Comparison of ENCODE assay signal across 8 cellular contexts in genomic region chr6:159788757-159789376, GRCh38. TPM values are rescaled to one million over a fixed set of nuclear protein-coding genes. Genes with fewer than 3 reads are reported as not detected.
DNase-seq lines count a peak whose midpoint lies in the region; ATAC-seq and TF ChIP-seq lines count a peak whose summit lies in the region.

No MANE protein-coding gene starts in this region.

- 2% methylated on average over 23 of the region's 59 CpGs for WGBS in right lobe of liver (ENCODE audit: insufficient coverage, low coverage, low lambda C conversion rate, missing lambda C conversion rate)

- H3K9me3 ChIP-seq in right lobe of liver: no peaks in the 10 kb centered on the region

- DNase-seq in DMS53 treated with DMSO at 0.1 percent for 48 hours (lab: John Stamatoyannopoulos, UW; ENCODE audit: unreplicated experiment): peak; percentile 7
- DNase-seq in T-helper 22 cell (ENCODE audit: low read depth): peak; percentile 9
- DNase-seq in coronary artery (ENCODE audit: low spot score): peak; percentile 77
- DNase-seq in right lobe of liver: peak; percentile 80 to 81 (median 80)
- DNase-seq in stimulated activated CD8-positive, alpha-beta memory T cell treated with anti-CD3 and anti-CD28 coated beads, Interleukin-4, amount 100 ng/mL, for 24 hours (ENCODE audit: low read depth): peak; percentile 19
- no peak for DNase-seq in NCI-H446 treated with DMSO at 0.1 percent for 48 hours (lab: John Stamatoyannopoulos, UW)

- intact Hi-C loops in right lobe of liver (cut with DNase I): no loop called here

- ATAC-seq in HG03045 (IDR thresholded peaks at IDR 0.05; ENCODE audit: unreplicated experiment) (peak; percentile 0), right lobe of liver (peak; percentile 33 to 43 (median 38)), GM21528 (IDR thresholded peaks at IDR 0.05; ENCODE audit: low FRiP score, unreplicated experiment) (no peak)

- H3K4me3 ChIP-seq in coronary artery: peak overlapping the region; percentile 95
- H3K4me3 ChIP-seq in right lobe of liver: peak overlapping the region; percentile 88 to 97 (median 95)

- TF ChIP-seq POLR2A in right lobe of liver (IDR thresholded peaks at IDR 0.05): no peak

- peaks cover 0 to 37% (median 12%) of the 10 kb centered on the region in 4 donors for H3K4me1 ChIP-seq in right lobe of liver

- no peaks in the 10 kb centered on the region for H3K27me3 ChIP-seq in right lobe of liver

- H3K27ac ChIP-seq in coronary artery: peak overlapping the region; percentile 91 to 93
- H3K27ac ChIP-seq in right lobe of liver: peak overlapping the region; percentile 95 to 100 (median 98)

- no peak for TF ChIP-seq CTCF in coronary artery (IDR thresholded peaks at IDR 0.05)
- no peak for TF ChIP-seq CTCF in right lobe of liver (IDR thresholded peaks at IDR 0.05)

- H3K36me3 ChIP-seq in right lobe of liver: peaks cover 11 to 51% (median 23%) of the 10 kb centered on the region in 4 donors

RNA-seq across cellular contexts. Expression of gene TCP1, which starts 0.5 kb away (rescaled TPM):
- total RNA-seq in right lobe of liver: 10 to 100 TPM; 50.4 to 97.1 (median 77.8) TPM

RNA-seq across cellular contexts. Expression of gene MRPL18, which starts 1.4 kb away (rescaled TPM):
- 10 to 100 TPM; 26.6 to 78.5 (median 43.1) TPM for total RNA-seq in right lobe of liver

RNA-seq across cellular contexts. Expression of gene PNLDC1, which starts 11.2 kb away (rescaled TPM):
- total RNA-seq in right lobe of liver: under 1 TPM in 1 of 6 experiments, not detected in 5; 0.15 TPM

RNA-seq across cellular contexts. Expression of gene ACAT2, which starts 27.0 kb away (rescaled TPM):
- total RNA-seq in right lobe of liver: 100 to 1,000 TPM in 1 of 6 experiments, 10 to 100 TPM in 5; 11.2 to 120 (median 52.2) TPM
